In genomic region chr11:48003926-48004325, GRCh38 we compare ENCODE assay signal across 11 cellular contexts. TPM values are rescaled to one million over a fixed set of nuclear protein-coding genes. Genes with fewer than 3 reads are reported as not detected.
DNase-seq lines count a peak whose midpoint lies in the region; ATAC-seq and TF ChIP-seq lines count a peak whose summit lies in the region.
"Had no signal": no experiment of that assay in that cellular context is flagged by ENCODE, and none has a peak within 500 bp of the region (broad histone marks: within the 10 kb centered on the region; RNA-seq: fewer than 3 reads in every experiment).

No MANE protein-coding gene starts in this region.

- intact Hi-C loops in PC-9 (cut with micrococcal nuclease; ENCODE audit: unreplicated experiment) (no loop called here), breast epithelium (cut with DNase I; ENCODE audit: low total_unique reads) (no loop called here)

- CTCF ChIA-PET in PC-9 (lab: Charles Lee) = no interaction called here

- H2AFZ ChIP-seq in PC-9 = no peak overlapping the region

- no peaks in the 10 kb centered on the region for H3K36me3 Mint-ChIP-seq in stimulated activated naive CD8-positive, alpha-beta T cell treated with anti-CD3 and anti-CD28 coated beads, Interleukin-15, Interleukin-2, amounts not matched to agents 100 ng/mL and 50 ng/mL, for 24 hours (ENCODE audit: low read depth)
- H3K36me3 Mint-ChIP-seq in effector memory CD8-positive, alpha-beta T cell (ENCODE audit: insufficient read depth) = peaks cover 37% of the 10 kb centered on the region

- BruUV-seq in PC-9 (replicated peaks; lab: Mats Ljungman, UMichigan) = no TSS peak

- no peak for TF ChIP-seq POLR2A in breast epithelium (IDR thresholded peaks at IDR 0.05)

- no peak overlapping the region for H3K4me3 ChIP-seq in PC-9
- H3K4me3 ChIP-seq in breast epithelium = no peak overlapping the region
- H3K4me3 ChIP-seq: MG63 had no signal

- peaks cover 88% of the 10 kb centered on the region for H3K79me2 ChIP-seq in PC-9 (ENCODE audit: low read depth)

- no peak overlapping the region for H3K4me3 Mint-ChIP-seq in stimulated activated naive CD8-positive, alpha-beta T cell treated with anti-CD3 and anti-CD28 coated beads, Interleukin-15, Interleukin-2, amounts not matched to agents 100 ng/mL and 50 ng/mL, for 24 hours
- H3K4me3 Mint-ChIP-seq in effector memory CD8-positive, alpha-beta T cell = peak overlapping the region; percentile 66 to 85

- H3K36me3 ChIP-seq in PC-9 (ENCODE audit: low read depth) (no peaks in the 10 kb centered on the region), breast epithelium (no peaks in the 10 kb centered on the region)
- H3K36me3 ChIP-seq: MG63 had no signal

- POLR2A ChIA-PET in PC-9 (lab: Charles Lee; ENCODE audit: unreplicated experiment) = no interaction called here

- no peak for ATAC-seq in stimulated activated naive CD8-positive, alpha-beta T cell treated with anti-CD3 and anti-CD28 coated beads, Interleukin-15, Interleukin-2, amounts not matched to agents 100 U/mL and 50 U/mL, for 24 hours
- ATAC-seq in effector memory CD8-positive, alpha-beta T cell (replicated peaks) = no peak

- H3K4me2 ChIP-seq in PC-9 = no peak overlapping the region

- peaks cover 98% of the 10 kb centered on the region for H3K4me1 Mint-ChIP-seq in stimulated activated naive CD8-positive, alpha-beta T cell treated with anti-CD3 and anti-CD28 coated beads, Interleukin-15, Interleukin-2, amounts not matched to agents 100 ng/mL and 50 ng/mL, for 24 hours (ENCODE audit: low read depth)
- peaks cover 62 to 72% of the 10 kb centered on the region in 2 donors for H3K4me1 Mint-ChIP-seq in effector memory CD8-positive, alpha-beta T cell (ENCODE audit: low read depth in 2 of 2)

- H3K27ac Mint-ChIP-seq in stimulated activated naive CD8-positive, alpha-beta T cell treated with anti-CD3 and anti-CD28 coated beads, Interleukin-15, Interleukin-2, amounts not matched to agents 100 ng/mL and 50 ng/mL, for 24 hours = peak overlapping the region; percentile 99
- peak overlapping the region; percentile 91 to 98 for H3K27ac Mint-ChIP-seq in effector memory CD8-positive, alpha-beta T cell
- H3K27ac Mint-ChIP-seq: progenitor cell of endocrine pancreas had no signal

- TF ChIP-seq CTCF in PC-9 (conservative IDR thresholded peaks at IDR 0.05) (no peak), breast epithelium (IDR thresholded peaks at IDR 0.05) (no peak)

- H3K9me3 Mint-ChIP-seq in stimulated activated naive CD8-positive, alpha-beta T cell treated with anti-CD3 and anti-CD28 coated beads, Interleukin-15, Interleukin-2, amounts not matched to agents 100 ng/mL and 50 ng/mL, for 24 hours = no peaks in the 10 kb centered on the region
- no peaks in the 10 kb centered on the region for H3K9me3 Mint-ChIP-seq in effector memory CD8-positive, alpha-beta T cell

- DNase-seq in stimulated activated naive CD8-positive, alpha-beta T cell treated with anti-CD3 and anti-CD28 coated beads, Interleukin-15, Interleukin-2, amounts not matched to agents 100 U/mL and 50 U/mL, for 24 hours = no peak
- no peak for DNase-seq in PC-9
- no peak for DNase-seq in effector memory CD8-positive, alpha-beta T cell
- no peak for DNase-seq in breast epithelium (ENCODE audit: low spot score in 2 of 2)
- DNase-seq in kidney glomerular epithelial cell (lab: John Stamatoyannopoulos, UW) = no peak
- no peak for DNase-seq in central memory CD4-positive, alpha-beta T cell
- DNase-seq: activated effector memory CD4-positive, alpha-beta T cell treated with Interleukin-2 at 50 U/mL for 16 hours; MG63; stimulated activated CD4-positive, alpha-beta T cell treated with anti-CD3 and anti-CD28 coated beads, Interleukin-4, amount 100 ng/mL, for 1 hour had no signal

- H4K20me1 ChIP-seq in PC-9 (ENCODE audit: insufficient read depth) = peaks cover 17% of the 10 kb centered on the region

- H3K27me3 ChIP-seq in PC-9 (ENCODE audit: insufficient read depth, low read depth) (no peaks in the 10 kb centered on the region), breast epithelium (no peaks in the 10 kb centered on the region)
- H3K27me3 ChIP-seq: MG63 had no signal

- H3K27ac ChIP-seq in PC-9 (peak overlapping the region; percentile 18; the same call in 1 of the 2 replicates), breast epithelium (no peak overlapping the region)

- H3F3A ChIP-seq in PC-9 (ENCODE audit: insufficient read depth, low read depth) = peaks cover 37% of the 10 kb centered on the region

- no peaks in the 10 kb centered on the region for H3K27me3 Mint-ChIP-seq in stimulated activated naive CD8-positive, alpha-beta T cell treated with anti-CD3 and anti-CD28 coated beads, Interleukin-15, Interleukin-2, amounts not matched to agents 100 ng/mL and 50 ng/mL, for 24 hours
- H3K27me3 Mint-ChIP-seq in effector memory CD8-positive, alpha-beta T cell = no peaks in the 10 kb centered on the region
- H3K27me3 Mint-ChIP-seq: progenitor cell of endocrine pancreas had no signal

- no peaks in the 10 kb centered on the region for H3K9me3 ChIP-seq in PC-9 (ENCODE audit: insufficient read depth, low read depth)
- H3K9me3 ChIP-seq in breast epithelium = no peaks in the 10 kb centered on the region
- H3K9me3 ChIP-seq: MG63 had no signal

- peaks cover 41% of the 10 kb centered on the region for H3K4me1 ChIP-seq in PC-9 (replicated peaks; ENCODE audit: insufficient read depth)
- no peaks in the 10 kb centered on the region for H3K4me1 ChIP-seq in breast epithelium

- no peaks in the 10 kb centered on the region for H3K9me2 ChIP-seq in PC-9 (ENCODE audit: insufficient read depth)

RNA-seq across cellular contexts. Expression of gene PTPRJ, which starts 23.6 kb away (rescaled TPM):
- total RNA-seq in PC-9 (2021) (43.3 and 43.7 TPM in 2 replicates), breast epithelium (10 to 100 TPM; 14.6 to 15.7 (median 14.7) TPM)
